Comparison of ENCODE assay signal across 8 cellular contexts in the genomic region with DNA sequence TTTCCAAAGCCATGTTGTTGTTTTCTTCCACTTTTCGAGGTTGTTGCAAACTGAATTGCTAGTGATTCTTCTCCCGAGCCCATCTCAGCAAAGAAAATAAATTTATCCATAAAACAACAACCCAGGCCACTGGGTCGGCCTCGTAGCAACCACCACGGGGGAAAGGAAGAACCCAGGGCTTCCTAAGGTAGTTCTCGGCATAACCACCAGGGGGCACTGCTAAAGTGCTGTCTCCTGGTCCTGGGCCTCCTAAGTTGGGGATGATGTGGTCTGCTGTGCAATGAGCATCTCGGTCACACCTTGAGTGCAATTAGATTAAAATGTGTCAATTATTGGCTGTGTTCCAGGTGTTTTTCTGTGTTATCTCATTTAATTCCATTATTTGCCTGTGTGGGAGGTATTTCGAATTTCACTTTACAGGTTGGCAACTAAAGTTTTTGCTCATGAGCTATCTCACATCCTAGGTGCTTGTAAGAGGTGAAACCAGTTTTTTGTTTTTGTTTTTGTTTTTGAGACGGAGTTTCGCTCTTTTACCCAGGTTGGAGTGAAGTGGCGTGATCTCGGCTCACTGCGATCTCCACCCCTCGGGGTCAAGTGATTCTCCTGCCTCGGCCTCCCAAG.
DNase-seq lines count a peak whose midpoint lies in the region; ATAC-seq and TF ChIP-seq lines count a peak whose summit lies in the region.

No MANE protein-coding gene starts in this region.

- DNase-seq in ACHN = peak; percentile 42
- DNase-seq in NCI-H2171 (lab: John Stamatoyannopoulos, UW) = peak; percentile 17
- DNase-seq in activated CD4-positive, alpha-beta T cell treated with anti-CD3 and anti-CD28 coated beads, Interleukin-2, amount 50 U/mL, for 4 hours = peak; percentile 23 to 41
- peak; percentile 22 to 40 (median 28) for DNase-seq in effector memory CD8-positive, alpha-beta T cell
- DNase-seq in naive B cell = peak; percentile 10
- no peak for DNase-seq in thoracic aorta (ENCODE audit: low spot score)

- H3K36me3 ChIP-seq in thoracic aorta = no peaks in the 10 kb centered on the region

- no peaks in the 10 kb centered on the region for H3K27me3 ChIP-seq in thoracic aorta (replicated peaks; ENCODE audit: insufficient read depth)

- no peak overlapping the region for H3K4me3 ChIP-seq in thoracic aorta

- H3K4me1 Mint-ChIP-seq in effector memory CD8-positive, alpha-beta T cell (ENCODE audit: low read depth in 2 of 2) = peaks cover 0 to 2% of the 10 kb centered on the region in 2 donors
- H3K4me1 Mint-ChIP-seq in naive B cell = no peaks in the 10 kb centered on the region

- TF ChIP-seq CTCF in thoracic aorta (IDR thresholded peaks at IDR 0.05) = peak; percentile 39

- peak; percentile 86 for ATAC-seq in GM18498 (IDR thresholded peaks at IDR 0.05; ENCODE audit: unreplicated experiment)
- ATAC-seq in HG02852 (IDR thresholded peaks at IDR 0.05; ENCODE audit: unreplicated experiment) = peak; percentile 93
- peak; percentile 63 for ATAC-seq in effector memory CD8-positive, alpha-beta T cell (replicated peaks)
- ATAC-seq in naive B cell (ENCODE audit: low read depth in 2 of 2) = peak in 1 of 2 donors; percentile 56
- no peak for ATAC-seq in thoracic aorta (ENCODE audit: insufficient number of reproducible peaks, low FRiP score, low read depth)

- no peaks in the 10 kb centered on the region for H3K4me1 ChIP-seq in thoracic aorta (ENCODE audit: control insufficient read depth in 1 of 2, low read depth in 2 of 2)

- no peaks in the 10 kb centered on the region for H3K36me3 Mint-ChIP-seq in effector memory CD8-positive, alpha-beta T cell (ENCODE audit: insufficient read depth)
- H3K36me3 Mint-ChIP-seq in naive B cell = no peaks in the 10 kb centered on the region

- no peak overlapping the region for H3K27ac ChIP-seq in thoracic aorta

- H3K27ac Mint-ChIP-seq in effector memory CD8-positive, alpha-beta T cell = no peak overlapping the region
- H3K27ac Mint-ChIP-seq in naive B cell = peak overlapping the region in 1 of 6 donors; percentile 64

- no peak overlapping the region for H3K4me3 Mint-ChIP-seq in effector memory CD8-positive, alpha-beta T cell
- H3K4me3 Mint-ChIP-seq in naive B cell = peak overlapping the region in 1 of 8 donors; percentile 42

- in situ Hi-C loops in ACHN (cut with HindIII; ENCODE audit: low pct_ligation_motif_present, low pct_unique_long_range_greater_than_20kb, low sequenced_read_pairs) = no loop called here

- no peaks in the 10 kb centered on the region for H3K9me3 ChIP-seq in thoracic aorta

- H3K27me3 Mint-ChIP-seq in effector memory CD8-positive, alpha-beta T cell = peaks cover 27 to 33% of the 10 kb centered on the region in 2 donors
- H3K27me3 Mint-ChIP-seq in naive B cell = peaks cover 12 to 29% (median 14%) of the 10 kb centered on the region in 3 donors

- no peaks in the 10 kb centered on the region for H3K9me3 Mint-ChIP-seq in effector memory CD8-positive, alpha-beta T cell
- H3K9me3 Mint-ChIP-seq in naive B cell = peaks cover 0 to 3% (median 0%) of the 10 kb centered on the region in 7 donors
